8 cellular contexts compared by ENCODE assay signal in the genomic region with DNA sequence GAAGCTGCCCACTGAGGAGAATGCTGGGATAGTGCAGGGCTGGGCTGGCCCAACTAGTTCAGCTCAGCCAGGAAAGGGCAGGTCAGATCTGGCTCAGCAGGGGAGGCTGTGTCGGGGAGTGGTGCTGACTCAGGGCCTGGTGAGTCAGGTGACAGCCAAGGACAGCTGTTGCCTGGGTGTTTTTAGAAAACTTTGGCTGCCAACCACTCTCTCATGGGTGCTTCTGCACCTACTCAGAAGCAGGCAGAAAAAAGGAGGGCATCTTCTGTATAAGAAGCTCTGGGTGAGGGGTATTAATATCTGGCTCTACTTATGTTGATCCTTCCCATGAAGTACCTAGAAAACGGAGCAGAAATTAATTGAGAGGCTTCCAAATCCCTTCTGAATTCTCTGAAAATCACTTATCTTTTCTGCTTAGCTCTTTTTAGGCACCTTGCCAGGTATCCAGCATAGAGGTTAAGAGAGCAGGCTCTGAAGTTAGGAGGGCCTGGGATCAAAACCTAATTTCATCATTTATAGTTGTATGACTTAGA. TPM values are rescaled to one million over a fixed set of nuclear protein-coding genes. Genes with fewer than 3 reads are reported as not detected.
DNase-seq lines count a peak whose midpoint lies in the region; ATAC-seq and TF ChIP-seq lines count a peak whose summit lies in the region.

No MANE protein-coding gene starts in this region.

- no peaks in the 10 kb centered on the region for H3K9me3 ChIP-seq in MG63
- H3K9me3 ChIP-seq in osteoblast (ENCODE audit: low read depth, low read length), result no peaks in the 10 kb centered on the region
- H3K9me3 ChIP-seq in vagina, result no peaks in the 10 kb centered on the region

- H3K9me3 Mint-ChIP-seq in activated CD4-positive, alpha-beta T cell treated with anti-CD3 and anti-CD28 coated beads, Interleukin-2, amount 10 ng/mL, durations not matched to agents 7 days and 5 days, result no peaks in the 10 kb centered on the region

- H3K27ac ChIP-seq in osteoblast (ENCODE audit: low read depth, low read length), result peak overlapping the region; percentile 65
- H3K27ac ChIP-seq in vagina, result peak overlapping the region; percentile 67

- no peak overlapping the region for H3K4me3 Mint-ChIP-seq in activated CD4-positive, alpha-beta T cell treated with anti-CD3 and anti-CD28 coated beads, Interleukin-2, amount 10 ng/mL, durations not matched to agents 7 days and 5 days

- H3K4me1 ChIP-seq in osteoblast (ENCODE audit: insufficient read depth, low read length) (peaks cover 16% of the 10 kb centered on the region), vagina (peaks cover 16% of the 10 kb centered on the region)

- intact Hi-C loops in vagina (cut with DNase I), result no loop called here

- H3K36me3 ChIP-seq in MG63 (no peaks in the 10 kb centered on the region), osteoblast (ENCODE audit: insufficient read depth, low read length) (no peaks in the 10 kb centered on the region), vagina (no peaks in the 10 kb centered on the region)

- ATAC-seq in GM18861 (IDR thresholded peaks at IDR 0.05; ENCODE audit: unreplicated experiment) (peak; percentile 57), HG03039 (IDR thresholded peaks at IDR 0.05; ENCODE audit: unreplicated experiment) (no peak)

- peak overlapping the region; percentile 22 for H3K4me2 ChIP-seq in osteoblast (ENCODE audit: insufficient read depth, low read length)

- CTCF ChIA-PET in activated CD4-positive, alpha-beta T cell treated with anti-CD3 and anti-CD28 coated beads, Interleukin-2, amount 10 ng/mL, durations not matched to agents 7 days and 5 days (lab: Charles Lee), result interaction anchor here (0.6 to 1.6 kb wide), 6 partner anchors 11 to 616 kb away, joined by 3 to 7 read pairs (median 4); no protein-coding TSS in a partner anchor

- H3K4me3 ChIP-seq in MG63, result no peak overlapping the region
- no peak overlapping the region for H3K4me3 ChIP-seq in fibroblast of the aortic adventitia (ENCODE audit: low read depth, low read length)
- no peak overlapping the region for H3K4me3 ChIP-seq in osteoblast (ENCODE audit: insufficient read depth, low read length)
- no peak overlapping the region for H3K4me3 ChIP-seq in vagina

- TF ChIP-seq CTCF in fibroblast of the aortic adventitia (IDR thresholded peaks at IDR 0.05; ENCODE audit: insufficient read depth, low read length) (no peak), osteoblast (IDR thresholded peaks at IDR 0.05; ENCODE audit: extremely low read depth, low read depth, low read length) (no peak), vagina (IDR thresholded peaks at IDR 0.05) (no peak)

- peaks cover 3% of the 10 kb centered on the region for H3K4me1 Mint-ChIP-seq in activated CD4-positive, alpha-beta T cell treated with anti-CD3 and anti-CD28 coated beads, Interleukin-2, amount 10 ng/mL, durations not matched to agents 7 days and 5 days

- no peak overlapping the region for H3K27ac Mint-ChIP-seq in activated CD4-positive, alpha-beta T cell treated with anti-CD3 and anti-CD28 coated beads, Interleukin-2, amount 10 ng/mL, durations not matched to agents 7 days and 5 days

- no peaks in the 10 kb centered on the region for H3K36me3 Mint-ChIP-seq in activated CD4-positive, alpha-beta T cell treated with anti-CD3 and anti-CD28 coated beads, Interleukin-2, amount 10 ng/mL, durations not matched to agents 7 days and 5 days (ENCODE audit: low read depth)

- peak overlapping the region; percentile 4 for H2AFZ ChIP-seq in osteoblast (ENCODE audit: low read length)

- H3K27me3 Mint-ChIP-seq in activated CD4-positive, alpha-beta T cell treated with anti-CD3 and anti-CD28 coated beads, Interleukin-2, amount 10 ng/mL, durations not matched to agents 7 days and 5 days, result no peaks in the 10 kb centered on the region

- peak; percentile 97 for DNase-seq in MG63
- peak; percentile 10 for DNase-seq in activated CD4-positive, alpha-beta T cell treated with anti-CD3 and anti-CD28 coated beads, Interleukin-2, amount 10 ng/mL, durations not matched to agents 7 days and 5 days
- DNase-seq in fibroblast of the aortic adventitia (ENCODE audit: low read depth), result peak; percentile 91
- peak; percentile 96 for DNase-seq in osteoblast (ENCODE audit: insufficient read length, low spot score, missing footprints)
- DNase-seq in vagina (ENCODE audit: extremely low spot score in 2 of 2), result no peak
- no peak for DNase-seq in NCI-H1930 (lab: John Stamatoyannopoulos, UW)

- H3K79me2 ChIP-seq in osteoblast (ENCODE audit: insufficient read depth, low read length), result no peaks in the 10 kb centered on the region

- no peak for TF ChIP-seq POLR2A in vagina (IDR thresholded peaks at IDR 0.05)

- H4K20me1 ChIP-seq in osteoblast (ENCODE audit: insufficient read depth, low read length), result no peaks in the 10 kb centered on the region

- POLR2A ChIA-PET in activated CD4-positive, alpha-beta T cell treated with anti-CD3 and anti-CD28 coated beads, Interleukin-2, amount 10 ng/mL, durations not matched to agents 7 days and 5 days (lab: Charles Lee), result no interaction called here

- H3K27me3 ChIP-seq in MG63 (no peaks in the 10 kb centered on the region), osteoblast (ENCODE audit: insufficient read depth, low read length) (no peaks in the 10 kb centered on the region), vagina (no peaks in the 10 kb centered on the region)

RNA-seq across cellular contexts. Expression of a gene that starts 15.6 kb away (rescaled TPM):
- total RNA-seq in MG63 (2014; rRNA removed; shearing (Covaris generic); ENCODE audit: low replicate concordance), result 102 and 162 TPM in 2 replicates
- total RNA-seq in activated CD4-positive, alpha-beta T cell treated with anti-CD3 and anti-CD28 coated beads, Interleukin-2, amount 10 ng/mL, durations not matched to agents 7 days and 5 days, result 100 to 1,000 TPM; 107 to 123 TPM
- total RNA-seq in fibroblast of the aortic adventitia (ENCODE audit: low replicate concordance) (234 and 357 TPM in 2 replicates), osteoblast (128 and 151 TPM in 2 replicates), vagina (135 TPM)

RNA-seq across cellular contexts. Expression of a gene that starts 36.0 kb away (rescaled TPM):
- 3.2 and 9.5 TPM in 2 replicates for total RNA-seq in MG63 (2014; rRNA removed; shearing (Covaris generic); ENCODE audit: low replicate concordance)
- 1 to 10 TPM; 7.0 to 7.5 TPM for total RNA-seq in activated CD4-positive, alpha-beta T cell treated with anti-CD3 and anti-CD28 coated beads, Interleukin-2, amount 10 ng/mL, durations not matched to agents 7 days and 5 days
- total RNA-seq in fibroblast of the aortic adventitia (ENCODE audit: low replicate concordance) (10.8 and 11.8 TPM in 2 replicates), osteoblast (14.4 and 17.0 TPM in 2 replicates), vagina (9.3 TPM)

Comparison
In these comparisons a context has a peak if more than half of its experiments do, and no peak if none do; other contexts are left out.
1. DNase-seq: peak in MG63 (single experiment), activated CD4-positive, alpha-beta T cell treated with anti-CD3 and anti-CD28 coated beads, Interleukin-2, amount 10 ng/mL, durations not matched to agents 7 days and 5 days (single experiment), fibroblast of the aortic adventitia (single experiment) and osteoblast (single experiment); none in vagina (0 of 2) and NCI-H1930 (0 of 2).